Comparison of ENCODE assay signal across 1 cellular context in the genomic region with DNA sequence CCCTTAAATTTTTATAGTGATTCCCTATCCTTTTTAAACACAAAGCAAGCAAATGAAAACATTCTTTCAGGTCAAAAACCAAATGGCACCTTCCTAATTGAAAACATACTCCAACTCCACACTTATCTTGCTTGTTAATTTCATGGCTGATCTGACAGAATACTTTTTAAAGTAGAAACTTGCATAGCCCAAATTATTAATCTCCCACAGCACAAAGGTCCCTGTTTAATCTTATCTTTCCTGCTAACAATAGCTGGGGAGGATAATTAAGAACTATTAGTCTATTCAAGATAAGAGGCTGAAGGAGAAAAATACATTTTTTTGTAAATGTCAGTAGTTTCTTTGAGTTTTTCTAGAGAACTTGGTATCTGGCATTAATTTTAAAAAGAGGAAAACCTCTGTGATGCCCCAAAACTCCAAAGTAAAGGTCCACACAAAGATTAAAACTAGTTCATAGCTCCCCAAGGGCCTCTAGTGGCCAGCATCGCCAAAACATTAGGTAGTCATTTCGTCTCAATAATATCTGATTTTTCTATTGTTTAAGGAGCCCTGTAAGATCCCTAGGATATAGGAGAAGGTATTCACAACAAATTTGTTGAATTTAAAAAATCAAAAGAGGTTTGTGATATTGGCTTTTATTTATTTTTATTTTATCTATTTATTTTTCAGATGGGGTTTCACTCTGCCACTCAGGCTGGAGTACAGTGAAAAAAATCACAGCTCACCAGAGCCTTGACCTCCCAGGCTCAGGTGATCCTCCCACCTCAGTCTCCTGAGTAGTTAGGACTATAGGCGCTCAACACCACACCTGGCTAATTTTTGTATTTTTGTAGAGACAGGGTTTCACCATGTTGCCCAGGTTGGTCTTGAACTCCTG.
TF ChIP-seq lines count a peak whose summit lies in the region.

No MANE protein-coding gene starts in this region.

TF ChIP-seq in SK-N-SH treated with all-trans-retinoic acid at 6 μM for 48 hours, 23 proteins besides CTCF, POLR2A, EP300 and RAD21:
- TF ChIP-seq, protein P1, sequence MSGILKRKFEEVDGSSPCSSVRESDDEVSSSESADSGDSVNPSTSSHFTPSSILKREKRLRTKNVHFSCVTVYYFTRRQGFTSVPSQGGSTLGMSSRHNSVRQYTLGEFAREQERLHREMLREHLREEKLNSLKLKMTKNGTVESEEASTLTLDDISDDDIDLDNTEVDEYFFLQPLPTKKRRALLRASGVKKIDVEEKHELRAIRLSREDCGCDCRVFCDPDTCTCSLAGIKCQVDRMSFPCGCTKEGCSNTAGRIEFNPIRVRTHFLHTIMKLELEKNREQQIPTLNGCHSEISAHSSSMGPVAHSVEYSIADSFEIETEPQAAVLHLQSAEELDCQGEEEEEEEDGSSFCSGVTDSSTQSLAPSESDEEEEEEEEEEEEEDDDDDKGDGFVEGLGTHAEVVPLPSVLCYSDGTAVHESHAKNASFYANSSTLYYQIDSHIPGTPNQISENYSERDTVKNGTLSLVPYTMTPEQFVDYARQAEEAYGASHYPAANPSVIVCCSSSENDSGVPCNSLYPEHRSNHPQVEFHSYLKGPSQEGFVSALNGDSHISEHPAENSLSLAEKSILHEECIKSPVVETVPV (CRISPR knock-in tag; IDR thresholded peaks at IDR 0.05): no peak
- 0 out of 2 replicates have a peak, but pooled peaks have one; percentile 17 for TF ChIP-seq ISL1 (CRISPR knock-in tag; IDR thresholded peaks at IDR 0.05)
- peak; percentile 86 for TF ChIP-seq TCF4 (CRISPR knock-in tag; IDR thresholded peaks at IDR 0.05; ENCODE audit: borderline replicate concordance)
TF ChIP-seq in SK-N-SH treated with all-trans-retinoic acid at 6 μM for 48 hours: peak in this region for 2.
